ENCODE assay signal across 9 cellular contexts in genomic region chr10:101778781-101779543, GRCh38. TPM values are rescaled to one million over a fixed set of nuclear protein-coding genes. Genes with fewer than 3 reads are reported as not detected.
DNase-seq lines count a peak whose midpoint lies in the region; ATAC-seq, FAIRE-seq and TF ChIP-seq lines count a peak whose summit lies in the region.
"Had no signal": no experiment of that assay in that cellular context is flagged by ENCODE, and none has a peak within 500 bp of the region (broad histone marks: within the 10 kb centered on the region; RNA-seq: fewer than 3 reads in every experiment).

No MANE protein-coding gene starts in this region.

- TF ChIP-seq CTCF in astrocyte (IDR thresholded peaks at IDR 0.05; ENCODE audit: insufficient read depth, low read depth, low read length), result no peak

- no peak overlapping the region for H3K27ac ChIP-seq in astrocyte (ENCODE audit: low read depth, low read length)

- ATAC-seq in GM21825 (IDR thresholded peaks at IDR 0.05; ENCODE audit: unreplicated experiment), result no peak
- ATAC-seq in GM18517 (IDR thresholded peaks at IDR 0.05; ENCODE audit: unreplicated experiment), result no peak

- H3K27ac Mint-ChIP-seq in astrocyte (ENCODE audit: unreplicated experiment) (no peak overlapping the region), immature natural killer cell (peak overlapping the region in 1 of 6 donors; percentile 73)
- H3K27ac Mint-ChIP-seq in stimulated activated naive CD8-positive, alpha-beta T cell treated with anti-CD3 and anti-CD28 coated beads, Interleukin-15, Interleukin-2, amounts not matched to agents 100 ng/mL and 50 ng/mL, for 24 hours, result no peak overlapping the region

- H3K9me3 ChIP-seq in astrocyte (ENCODE audit: insufficient read depth, low read depth, low read length), result no peaks in the 10 kb centered on the region

- H3K79me2 ChIP-seq in astrocyte (ENCODE audit: insufficient read depth, low read length), result peaks cover 14% of the 10 kb centered on the region

- peak overlapping the region; percentile 84 for H3K4me2 ChIP-seq in astrocyte (ENCODE audit: low read length)

- H2AFZ ChIP-seq in astrocyte (ENCODE audit: low read depth, low read length), result peak overlapping the region; percentile 32

- no peaks in the 10 kb centered on the region for H3K36me3 ChIP-seq in astrocyte (ENCODE audit: insufficient read depth, low read length)

- H3K4me3 ChIP-seq in astrocyte (ENCODE audit: insufficient read depth, low read depth, low read length), result peak overlapping the region; percentile 40

- H3K4me1 Mint-ChIP-seq in astrocyte (ENCODE audit: low read depth, unreplicated experiment) (peaks cover 7% of the 10 kb centered on the region), immature natural killer cell (peaks cover 54% of the 10 kb centered on the region in 2 donors)
- peaks cover 51% of the 10 kb centered on the region for H3K4me1 Mint-ChIP-seq in stimulated activated naive CD8-positive, alpha-beta T cell treated with anti-CD3 and anti-CD28 coated beads, Interleukin-15, Interleukin-2, amounts not matched to agents 100 ng/mL and 50 ng/mL, for 24 hours (ENCODE audit: low read depth)

- no peak for FAIRE-seq in astrocyte (lab: Jason Lieb, UNC)

- H3K4me3 Mint-ChIP-seq in astrocyte (ENCODE audit: unreplicated experiment) (peak overlapping the region; percentile 75), immature natural killer cell (peak overlapping the region; percentile 75 to 94 (median 82))
- H3K4me3 Mint-ChIP-seq in stimulated activated naive CD8-positive, alpha-beta T cell treated with anti-CD3 and anti-CD28 coated beads, Interleukin-15, Interleukin-2, amounts not matched to agents 100 ng/mL and 50 ng/mL, for 24 hours, result peak overlapping the region; percentile 79

- peaks cover 29% of the 10 kb centered on the region for H3K27me3 Mint-ChIP-seq in astrocyte (ENCODE audit: low read depth, unreplicated experiment)
- peaks cover 16 to 20% (median 19%) of the 10 kb centered on the region in 3 donors for H3K27me3 Mint-ChIP-seq in immature natural killer cell (ENCODE audit: low read depth in 3 of 3)
- H3K27me3 Mint-ChIP-seq in stimulated activated naive CD8-positive, alpha-beta T cell treated with anti-CD3 and anti-CD28 coated beads, Interleukin-15, Interleukin-2, amounts not matched to agents 100 ng/mL and 50 ng/mL, for 24 hours, result peaks cover 31% of the 10 kb centered on the region

- peaks cover 51% of the 10 kb centered on the region for H4K20me1 ChIP-seq in astrocyte (ENCODE audit: insufficient read depth, low read length)

- H3K36me3 Mint-ChIP-seq in astrocyte (ENCODE audit: low read depth, unreplicated experiment), result peaks cover 6% of the 10 kb centered on the region
- no peaks in the 10 kb centered on the region for H3K36me3 Mint-ChIP-seq in immature natural killer cell
- peaks cover 40% of the 10 kb centered on the region for H3K36me3 Mint-ChIP-seq in stimulated activated naive CD8-positive, alpha-beta T cell treated with anti-CD3 and anti-CD28 coated beads, Interleukin-15, Interleukin-2, amounts not matched to agents 100 ng/mL and 50 ng/mL, for 24 hours (ENCODE audit: low read depth)

- no peaks in the 10 kb centered on the region for H3K9me3 Mint-ChIP-seq in astrocyte (ENCODE audit: unreplicated experiment)
- H3K9me3 Mint-ChIP-seq in immature natural killer cell, result peaks cover 0 to 2% (median 0%) of the 10 kb centered on the region in 6 donors
- no peaks in the 10 kb centered on the region for H3K9me3 Mint-ChIP-seq in stimulated activated naive CD8-positive, alpha-beta T cell treated with anti-CD3 and anti-CD28 coated beads, Interleukin-15, Interleukin-2, amounts not matched to agents 100 ng/mL and 50 ng/mL, for 24 hours

- DNase-seq in activated CD8-positive, alpha-beta memory T cell treated with anti-CD3 and anti-CD28 coated beads for 24 hours, result peak; percentile 72
- DNase-seq in activated CD8-positive, alpha-beta memory T cell treated with anti-CD3 and anti-CD28 coated beads, Interleukin-2, amount 50 U/mL, for 4 hours, result no peak
- DNase-seq in astrocyte (ENCODE audit: low read depth) (peak; percentile 21), immature natural killer cell (peak; percentile 12 to 28 (median 22)), NCI-H524 (lab: John Stamatoyannopoulos, UW) (no peak)

- H3K27me3 ChIP-seq in astrocyte (ENCODE audit: insufficient read depth, low read length), result peaks cover 43% of the 10 kb centered on the region

- H3K9ac ChIP-seq in astrocyte (ENCODE audit: low read length), result peak overlapping the region; percentile 12

- peaks cover 31% of the 10 kb centered on the region for H3K4me1 ChIP-seq in astrocyte (ENCODE audit: insufficient read depth, low read length)

RNA-seq across cellular contexts. Expression of gene FGF8, which starts 3.0 kb away (rescaled TPM):
- total RNA-seq in astrocyte, result 0.61 TPM in 1 of 2 replicates, not detected in the other
- not detected for polyA plus RNA-seq in immature natural killer cell
- total RNA-seq: Daoy had no signal

RNA-seq across cellular contexts. Expression of gene NPM3, which starts 4.3 kb away (rescaled TPM):
- 36.5 and 40.7 TPM in 2 replicates for total RNA-seq in astrocyte
- polyA plus RNA-seq in immature natural killer cell, result 1 to 10 TPM; 1.5 to 8.8 (median 4.7) TPM

RNA-seq across cellular contexts. Expression of gene OGA, which starts 39.3 kb away (rescaled TPM):
- total RNA-seq in astrocyte, result 106 and 119 TPM in 2 replicates
- polyA plus RNA-seq in immature natural killer cell, result 10 to 100 TPM; 32.0 to 57.0 (median 46.6) TPM

Comparison
In these comparisons a context has a peak if more than half of its experiments do, and no peak if none do; other contexts are left out.
1. DNase-seq: peak in activated CD8-positive, alpha-beta memory T cell treated with anti-CD3 and anti-CD28 coated beads for 24 hours (single experiment), astrocyte (single experiment) and immature natural killer cell (3 of 3); none in activated CD8-positive, alpha-beta memory T cell treated with anti-CD3 and anti-CD28 coated beads, Interleukin-2, amount 50 U/mL, for 4 hours (single experiment) and NCI-H524 (0 of 2).
2. Peak in every context shown above with its lines, with median percentiles within 50 percentile points of each other: H3K4me3 Mint-ChIP-seq.